ENCODE assay signal across 8 cellular contexts in the genomic region with DNA sequence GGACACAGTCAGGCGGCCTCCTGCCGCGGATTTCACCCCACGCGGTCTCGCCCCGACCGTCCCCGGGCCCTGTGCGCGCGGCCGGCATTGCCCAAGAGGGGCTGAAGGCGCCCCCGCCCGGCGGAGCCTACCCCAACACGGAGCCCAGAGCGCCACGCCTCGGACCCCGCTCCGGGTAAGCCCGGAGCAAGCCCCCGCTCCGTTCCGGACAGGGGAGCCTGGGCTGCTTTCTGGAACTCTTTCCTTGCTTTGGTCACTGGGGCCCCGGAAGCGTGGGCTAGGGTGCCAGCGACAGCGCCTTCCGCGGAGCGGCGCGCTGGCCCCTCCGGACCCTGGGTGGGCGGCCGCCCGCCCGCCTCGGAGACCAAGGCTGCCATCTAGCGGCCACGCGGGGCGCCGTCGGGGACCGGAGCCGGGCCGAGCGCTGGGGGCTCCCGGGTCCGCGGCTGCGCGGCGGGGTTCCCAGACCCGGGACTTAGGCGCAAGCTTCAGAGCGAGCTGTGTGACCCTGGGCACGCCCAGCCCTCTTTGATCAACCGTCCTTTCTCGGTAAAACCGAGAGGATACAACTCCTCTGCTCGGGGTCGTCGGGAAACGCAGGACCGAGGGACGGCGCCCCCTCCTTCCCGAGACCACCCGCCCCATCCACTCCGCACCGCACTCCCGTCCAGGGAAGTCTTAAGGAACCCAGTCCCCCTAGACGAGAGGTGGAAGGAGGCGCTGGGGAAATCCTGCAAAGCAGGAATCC. TPM values are rescaled to one million over a fixed set of nuclear protein-coding genes. Genes with fewer than 3 reads are reported as not detected.
DNase-seq lines count a peak whose midpoint lies in the region; ATAC-seq lines count a peak whose summit lies in the region.

No MANE protein-coding gene starts in this region.

- H3K36me3 Mint-ChIP-seq in naive B cell, result no peaks in the 10 kb centered on the region

- H3K4me3 Mint-ChIP-seq in naive B cell, result peak overlapping the region in 5 of 8 donors; percentile 25 to 68 (median 58)

- H3K9me3 ChIP-seq in HAP-1, result no peaks in the 10 kb centered on the region
- peaks cover 3 to 11% (median 5%) of the 10 kb centered on the region in 5 donors for H3K9me3 ChIP-seq in subcutaneous abdominal adipose tissue (ENCODE audit: control insufficient read depth in 5 of 5, low read length in 5 of 5)

- H3K36me3 ChIP-seq in HAP-1 (replicated peaks), result no peaks in the 10 kb centered on the region
- H3K36me3 ChIP-seq in subcutaneous abdominal adipose tissue (ENCODE audit: control insufficient read depth in 5 of 5, insufficient read depth in 5 of 5, low read length in 5 of 5), result no peaks in the 10 kb centered on the region

- no peak overlapping the region for H3K27ac Mint-ChIP-seq in naive B cell

- H3K9me3 Mint-ChIP-seq in naive B cell, result peaks cover 0 to 5% (median 2%) of the 10 kb centered on the region in 7 donors

- peaks cover 0 to 17% (median 7%) of the 10 kb centered on the region in 3 donors for H3K4me1 Mint-ChIP-seq in naive B cell

- in situ Hi-C loops in ACHN (cut with HindIII; ENCODE audit: low pct_ligation_motif_present, low pct_unique_long_range_greater_than_20kb, low sequenced_read_pairs), result loop anchor here (25.0 kb wide), 1 partner anchor 781 kb away; a partner anchor contains a TSS
- in situ Hi-C loops in HAP-1 (cut with MboI; ENCODE audit: low sequenced_read_pairs), result loop anchor here (10.0 kb wide), 2 partner anchors 203 to 783 kb away; no protein-coding TSS in a partner anchor

- H3K4me3 ChIP-seq in HAP-1 (peak overlapping the region; percentile 33), subcutaneous abdominal adipose tissue (ENCODE audit: low read depth in 1 of 5, low read length in 5 of 5) (peak overlapping the region in 4 of 5 donors; percentile 40 to 50 (median 44))

- peak; percentile 71 to 77 for ATAC-seq in naive B cell (ENCODE audit: low read depth in 2 of 2)
- ATAC-seq in GM21576 (IDR thresholded peaks at IDR 0.05; ENCODE audit: unreplicated experiment), result no peak

- peak; percentile 17 for DNase-seq in ACHN
- peak; percentile 35 to 82 for DNase-seq in HAP-1 (ENCODE audit: low spot score in 2 of 2)
- peak; percentile 62 for DNase-seq in activated CD4-positive, alpha-beta T cell treated with anti-CD3 and anti-CD28 coated beads for 48 hours
- DNase-seq in effector CD4-positive, alpha-beta T cell, result peak; percentile 36
- peak; percentile 44 for DNase-seq in naive B cell
- DNase-seq in middle frontal gyrus (ENCODE audit: extremely low spot score, low spot score), result no peak

- no peak overlapping the region for H3K27ac ChIP-seq in subcutaneous abdominal adipose tissue (ENCODE audit: low read depth, low read length)

- H3K27me3 Mint-ChIP-seq in naive B cell, result peaks cover 79 to 83% (median 82%) of the 10 kb centered on the region in 3 donors

- H3K27me3 ChIP-seq in HAP-1 (ENCODE audit: low read depth) (peaks cover 34% of the 10 kb centered on the region), subcutaneous abdominal adipose tissue (ENCODE audit: control insufficient read depth in 5 of 5, insufficient read depth in 4 of 5, low read length in 5 of 5) (peaks cover 24 to 50% (median 34%) of the 10 kb centered on the region in 5 donors)

- no peaks in the 10 kb centered on the region; the same call in 1 of the 2 replicates for H3K4me1 ChIP-seq in HAP-1
- peaks cover 0 to 13% (median 11%) of the 10 kb centered on the region in 5 donors for H3K4me1 ChIP-seq in subcutaneous abdominal adipose tissue (ENCODE audit: control insufficient read depth in 5 of 5, insufficient read depth in 5 of 5, low read length in 5 of 5)

- H3K9ac ChIP-seq in subcutaneous abdominal adipose tissue (ENCODE audit: low read length in 5 of 5), result peak overlapping the region in 2 of 5 donors; percentile 30 to 40

RNA-seq across cellular contexts. Expression of a gene that starts 41.4 kb away (rescaled TPM):
- 10 to 100 TPM; 13.9 to 18.7 (median 14.8) TPM for polyA plus RNA-seq in naive B cell (ENCODE audit: low read depth in 6 of 6)

RNA-seq across cellular contexts. Expression of a gene that starts 55.0 kb away (rescaled TPM):
- 10 to 100 TPM; 30.9 to 49.5 (median 35.7) TPM for polyA plus RNA-seq in naive B cell (ENCODE audit: low read depth in 6 of 6)
